In genomic region chr4:123616970-123617392, GRCh38 we compare ENCODE assay signal across 8 cellular contexts.
DNase-seq lines count a peak whose midpoint lies in the region; ATAC-seq and TF ChIP-seq lines count a peak whose summit lies in the region.

No MANE protein-coding gene starts in this region.

- peak overlapping the region; percentile 63 for H3K27ac ChIP-seq in neural cell (ENCODE audit: low read length)

- DNase-seq in activated CD8-positive, alpha-beta memory T cell treated with anti-CD3 and anti-CD28 coated beads for 1 hour (ENCODE audit: extremely low read depth in 1 of 2, low read depth in 1 of 2), result peak; percentile 5 to 21
- no peak for DNase-seq in activated CD8-positive, alpha-beta memory T cell treated with anti-CD3 and anti-CD28 coated beads, Interleukin-2, amount 50 U/mL, for 48 hours
- DNase-seq in T follicular helper cell (ENCODE audit: low read depth) (peak; percentile 66), fibroblast of mammary gland (ENCODE audit: low read depth) (peak; percentile 34), NCI-H524 (lab: John Stamatoyannopoulos, UW) (no peak), NCI-H526 treated with DMSO at 0.1 percent for 48 hours (lab: John Stamatoyannopoulos, UW) (no peak)

- H3F3A ChIP-seq in neural cell (ENCODE audit: insufficient read depth, low read length, poor library complexity, severe bottlenecking), result peaks cover 9% of the 10 kb centered on the region

- peak; percentile 64 for TF ChIP-seq EP300 in neural cell (conservative IDR thresholded peaks at IDR 0.05; ENCODE audit: poor library complexity, severe bottlenecking)

- no peaks in the 10 kb centered on the region for H3K9me2 ChIP-seq in neural cell (ENCODE audit: insufficient read depth, low read length)

- H3K4me3 ChIP-seq in fibroblast of mammary gland (ENCODE audit: control insufficient read depth, low read depth, low read length) (no peak overlapping the region), neural cell (ENCODE audit: low read length) (peak overlapping the region; percentile 29)

- no peak for TF ChIP-seq CTCF in fibroblast of mammary gland (conservative IDR thresholded peaks at IDR 0.05; ENCODE audit: control insufficient read depth, insufficient read depth, low read depth, low read length)
- TF ChIP-seq CTCF in neural cell (IDR thresholded peaks at IDR 0.05; ENCODE audit: poor library complexity, severe bottlenecking), result no peak

- peak overlapping the region; percentile 46 for H3K4me2 ChIP-seq in neural cell (ENCODE audit: low read length)

- TF ChIP-seq RAD21 in neural cell (conservative IDR thresholded peaks at IDR 0.05), result no peak

- peak overlapping the region; percentile 27 for H3K9ac ChIP-seq in neural cell (ENCODE audit: low read length)

- H3K36me3 ChIP-seq in neural cell (ENCODE audit: insufficient read depth, low read length), result no peaks in the 10 kb centered on the region

- H2AFZ ChIP-seq in neural cell (ENCODE audit: low read depth, low read length), result no peak overlapping the region

- no peaks in the 10 kb centered on the region for H3K9me3 ChIP-seq in neural cell (ENCODE audit: low read length)

- no peaks in the 10 kb centered on the region for H4K20me1 ChIP-seq in neural cell (ENCODE audit: insufficient read depth)

- H3K27me3 ChIP-seq in neural cell (ENCODE audit: insufficient read depth, low read depth, low read length), result no peaks in the 10 kb centered on the region

- ATAC-seq in HG03571 (IDR thresholded peaks at IDR 0.05; ENCODE audit: unreplicated experiment), result peak; percentile 68

- H3K79me2 ChIP-seq in neural cell (replicated peaks; ENCODE audit: insufficient read depth, low read length), result no peaks in the 10 kb centered on the region

TF ChIP-seq in neural cell, 6 proteins besides CTCF, POLR2A, EP300 and RAD21:
- TF ChIP-seq POLR2AphosphoS5 (IDR thresholded peaks at IDR 0.05) (peak; percentile 54), SMC3 (conservative IDR thresholded peaks at IDR 0.05; ENCODE audit: poor library complexity) (no peak), REST (IDR thresholded peaks at IDR 0.05; ENCODE audit: borderline replicate concordance) (peak; percentile 78), TAF1 (IDR thresholded peaks at IDR 0.05; ENCODE audit: low read depth) (no peak), MXI1 (conservative IDR thresholded peaks at IDR 0.05; ENCODE audit: poor library complexity, severe bottlenecking) (no peak), EZH2 (IDR thresholded peaks at IDR 0.05; ENCODE audit: borderline replicate concordance, insufficient read depth, low read length, poor library complexity, severe bottlenecking) (no peak)

Comparison
In these comparisons a context has a peak if more than half of its experiments do, and no peak if none do; other contexts are left out.
1. DNase-seq: peak in activated CD8-positive, alpha-beta memory T cell treated with anti-CD3 and anti-CD28 coated beads for 1 hour (2 of 2), T follicular helper cell (single experiment) and fibroblast of mammary gland (single experiment); none in activated CD8-positive, alpha-beta memory T cell treated with anti-CD3 and anti-CD28 coated beads, Interleukin-2, amount 50 U/mL, for 48 hours (single experiment), NCI-H524 (0 of 2) and NCI-H526 treated with DMSO at 0.1 percent for 48 hours (single experiment).